ENCODE assay signal across 11 cellular contexts in the genomic region with DNA sequence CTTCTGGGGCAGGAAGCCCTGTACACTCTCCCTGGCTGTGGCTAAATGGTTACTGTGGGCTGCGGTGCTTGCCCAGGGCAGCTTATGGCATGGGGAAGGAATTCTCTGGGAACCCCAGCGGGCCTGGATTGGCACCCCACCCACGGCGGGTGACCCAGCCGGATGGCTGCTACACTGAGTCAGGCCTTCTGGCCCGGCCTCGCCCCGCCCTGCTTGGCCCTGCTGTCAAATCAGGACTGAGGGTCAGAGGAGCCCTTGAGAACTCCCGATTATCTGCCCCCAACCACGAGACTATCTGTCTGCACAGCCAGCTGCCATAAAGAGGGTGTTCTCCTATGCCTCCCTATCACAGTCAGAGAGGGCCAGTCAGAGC. TPM values are rescaled to one million over a fixed set of nuclear protein-coding genes. Genes with fewer than 3 reads are reported as not detected.
A peak's percentile ranks its signal among the peaks of the same experiment; 100 is the strongest.
DNase-seq lines count a peak whose midpoint lies in the region; ATAC-seq and TF ChIP-seq lines count a peak whose summit lies in the region.
"Had no signal": no experiment of that assay in that cellular context is flagged by ENCODE, and none has a peak within 500 bp of the region (broad histone marks: within the 10 kb centered on the region; RNA-seq: fewer than 3 reads in every experiment).

No MANE protein-coding gene starts in this region.

- DNase-seq in HFFc6: peak; percentile 87
- peak; percentile 76 for DNase-seq in adipocyte (ENCODE audit: low read depth)
- no peak for DNase-seq in tibial nerve (ENCODE audit: low spot score in 2 of 2)
- DNase-seq in stimulated activated naive CD4-positive, alpha-beta T cell treated with Interleukin-2 at 50 U/mL for 16 hours (lab: John Stamatoyannopoulos, UW): no peak
- DNase-seq in NCI-H2196 treated with DMSO at 0.1 percent for 48 hours (lab: John Stamatoyannopoulos, UW; ENCODE audit: unreplicated experiment): no peak
- no peak for DNase-seq in stimulated activated naive CD8-positive, alpha-beta T cell treated with anti-CD3 and anti-CD28 coated beads, Interleukin-15, amount 100 ng/mL, for 72 hours
- DNase-seq: activated CD8-positive, alpha-beta memory T cell treated with anti-CD3 and anti-CD28 coated beads, Interleukin-2, amount 50 U/mL, for 4 hours; midbrain; NCI-H510A had no signal

- H3K9me3 Mint-ChIP-seq in HFFc6: no peaks in the 10 kb centered on the region
- H3K9me3 Mint-ChIP-seq in stimulated activated naive CD8-positive, alpha-beta T cell treated with anti-CD3 and anti-CD28 coated beads, Interleukin-15, amount 100 ng/mL, for 72 hours: no peaks in the 10 kb centered on the region

- H3K27ac ChIP-seq in gastroesophageal sphincter: peak overlapping the region in 3 of 4 donors; percentile 49 to 68 (median 67)
- H3K27ac ChIP-seq in tibial nerve: peak overlapping the region; percentile 21 to 94 (median 58)
- H3K27ac ChIP-seq: hepatocyte had no signal

- TF ChIP-seq CTCF in HFFc6 (IDR thresholded peaks at IDR 0.05) (no peak), gastroesophageal sphincter (IDR thresholded peaks at IDR 0.05) (no peak), tibial nerve (IDR thresholded peaks at IDR 0.05) (no peak)

- H3K4me1 ChIP-seq in adipocyte (ENCODE audit: control insufficient read depth, insufficient read depth, low read length) (peaks cover 29% of the 10 kb centered on the region), gastroesophageal sphincter (peaks cover 0 to 28% (median 13%) of the 10 kb centered on the region in 3 donors), tibial nerve (peaks cover 0 to 66% (median 50%) of the 10 kb centered on the region in 4 donors)

- peak overlapping the region; percentile 67 for H3K9ac ChIP-seq in adipocyte (ENCODE audit: low read length)

- H3K4me1 Mint-ChIP-seq in HFFc6 (ENCODE audit: low read depth): peaks cover 60% of the 10 kb centered on the region
- H3K4me1 Mint-ChIP-seq in stimulated activated naive CD8-positive, alpha-beta T cell treated with anti-CD3 and anti-CD28 coated beads, Interleukin-15, amount 100 ng/mL, for 72 hours: no peaks in the 10 kb centered on the region

- no peaks in the 10 kb centered on the region for H3K36me3 Mint-ChIP-seq in HFFc6 (ENCODE audit: low read depth)

- H3K4me3 ChIP-seq in adipocyte (ENCODE audit: low read length) (no peak overlapping the region), gastroesophageal sphincter (no peak overlapping the region), tibial nerve (no peak overlapping the region)
- H3K4me3 ChIP-seq: hepatocyte had no signal

- ATAC-seq in gastroesophageal sphincter: peak; percentile 31
- ATAC-seq in stimulated activated naive CD8-positive, alpha-beta T cell treated with anti-CD3 and anti-CD28 coated beads, Interleukin-15, amount 100 ng/mL, for 72 hours: no peak

- H3K27me3 ChIP-seq in adipocyte (replicated peaks; ENCODE audit: control insufficient read depth, insufficient read depth, low read length) (no peaks in the 10 kb centered on the region), gastroesophageal sphincter (peaks cover 34% of the 10 kb centered on the region), tibial nerve (no peaks in the 10 kb centered on the region)
- H3K27me3 ChIP-seq: hepatocyte had no signal

- H3K36me3 ChIP-seq in adipocyte (ENCODE audit: control insufficient read depth, insufficient read depth, low read length, severe bottlenecking): no peaks in the 10 kb centered on the region
- no peaks in the 10 kb centered on the region for H3K36me3 ChIP-seq in gastroesophageal sphincter
- H3K36me3 ChIP-seq in tibial nerve: no peaks in the 10 kb centered on the region

- H3K4me3 Mint-ChIP-seq in HFFc6: peak overlapping the region; percentile 9
- H3K4me3 Mint-ChIP-seq in stimulated activated naive CD8-positive, alpha-beta T cell treated with anti-CD3 and anti-CD28 coated beads, Interleukin-15, amount 100 ng/mL, for 72 hours: no peak overlapping the region

- H3K27ac Mint-ChIP-seq in HFFc6: peak overlapping the region; percentile 91
- no peak overlapping the region for H3K27ac Mint-ChIP-seq in stimulated activated naive CD8-positive, alpha-beta T cell treated with anti-CD3 and anti-CD28 coated beads, Interleukin-15, amount 100 ng/mL, for 72 hours

- H3K9me3 ChIP-seq in adipocyte (ENCODE audit: control insufficient read depth, low read length) (no peaks in the 10 kb centered on the region), gastroesophageal sphincter (no peaks in the 10 kb centered on the region), tibial nerve (peaks cover 0 to 5% (median 0%) of the 10 kb centered on the region in 4 donors)

- TF ChIP-seq POLR2A in gastroesophageal sphincter (IDR thresholded peaks at IDR 0.05) (no peak), tibial nerve (IDR thresholded peaks at IDR 0.05) (no peak)

- WGBS in gastroesophageal sphincter (ENCODE audit: low coverage in 1 of 2), 2 donors: no CpG with 5 or more reads among the region's 10 CpGs
- WGBS in tibial nerve, 2 donors: 32 to 37% methylated on average over 5 to 9 of the region's 10 CpGs

- TF ChIP-seq EP300 in gastroesophageal sphincter (IDR thresholded peaks at IDR 0.05): no peak
- TF ChIP-seq EP300 in tibial nerve (IDR thresholded peaks at IDR 0.05): peak in 1 of 2 donors; percentile 52

- peaks cover 7% of the 10 kb centered on the region for H3K27me3 Mint-ChIP-seq in HFFc6 (ENCODE audit: insufficient read depth)
- H3K27me3 Mint-ChIP-seq in stimulated activated naive CD8-positive, alpha-beta T cell treated with anti-CD3 and anti-CD28 coated beads, Interleukin-15, amount 100 ng/mL, for 72 hours: no peaks in the 10 kb centered on the region

RNA-seq across cellular contexts. Expression of a gene that starts 7.3 kb away (rescaled TPM):
- 10 to 100 TPM; 20.2 to 30.3 (median 26.9) TPM for total RNA-seq in HFFc6 (2021; fragmentation: NEBNext Ultra II Directional; extraction: Animal tissue kit (Norgen Biotek cat#: 25700))
- total RNA-seq in gastroesophageal sphincter (10 to 100 TPM; 11.8 to 25.0 (median 19.6) TPM), tibial nerve (100 to 1,000 TPM in 2 of 4 donors, 10 to 100 TPM in 2; 76.8 to 101 (median 93.9) TPM)

RNA-seq across cellular contexts. Expression of a gene that starts 33.7 kb away (rescaled TPM):
- total RNA-seq in HFFc6 (2021; fragmentation: NEBNext Ultra II Directional; extraction: Animal tissue kit (Norgen Biotek cat#: 25700)): 10 to 100 TPM; 17.5 to 23.2 (median 19.9) TPM
- total RNA-seq in gastroesophageal sphincter: 10 to 100 TPM in 2 of 4 donors, 1 to 10 TPM in 2; 7.3 to 14.3 (median 11.0) TPM
- 10 to 100 TPM in 2 of 4 donors, 1 to 10 TPM in 2; 7.9 to 15.3 (median 10.1) TPM for total RNA-seq in tibial nerve

Comparison
In these comparisons a context has a peak if more than half of its experiments do, and no peak if none do; other contexts are left out.
1. DNase-seq: peak in HFFc6 (single experiment) and adipocyte (single experiment); none in tibial nerve (0 of 2), stimulated activated naive CD4-positive, alpha-beta T cell treated with Interleukin-2 at 50 U/mL for 16 hours (single experiment), NCI-H2196 treated with DMSO at 0.1 percent for 48 hours (single experiment) and stimulated activated naive CD8-positive, alpha-beta T cell treated with anti-CD3 and anti-CD28 coated beads, Interleukin-15, amount 100 ng/mL, for 72 hours (0 of 2).